Comparison of ENCODE assay signal across 1 cellular context in genomic region chr3:195181107-195181498, GRCh38.
TF ChIP-seq lines count a peak whose summit lies in the region.

No MANE protein-coding gene starts in this region.

TF ChIP-seq in H1, 55 proteins besides CTCF, POLR2A, EP300 and RAD21:
- TF ChIP-seq RBBP5 (IDR thresholded peaks at IDR 0.05; ENCODE audit: borderline replicate concordance, low read depth, low read length): no peak
- no peak for TF ChIP-seq SRF (IDR thresholded peaks at IDR 0.05; ENCODE audit: low read depth, low read length)
- TF ChIP-seq JUND (IDR thresholded peaks at IDR 0.05; ENCODE audit: low read length): no peak
- no peak for TF ChIP-seq CBX5 (IDR thresholded peaks at IDR 0.05; ENCODE audit: low read depth, low read length)
- TF ChIP-seq JUN (IDR thresholded peaks at IDR 0.05; ENCODE audit: low read depth, low read length): no peak
- no peak for TF ChIP-seq E2F6 (IDR thresholded peaks at IDR 0.05)
- TF ChIP-seq PHF8 (conservative IDR thresholded peaks at IDR 0.05; ENCODE audit: low read depth, low read length): no peak
- no peak for TF ChIP-seq CHD7 (IDR thresholded peaks at IDR 0.05; ENCODE audit: insufficient replicate concordance, low read length)
- TF ChIP-seq SP4 (IDR thresholded peaks at IDR 0.05; ENCODE audit: low read length): no peak
- TF ChIP-seq TAF1 (IDR thresholded peaks at IDR 0.05; ENCODE audit: low read depth, low read length): no peak
- no peak for TF ChIP-seq ATF3 (IDR thresholded peaks at IDR 0.05; ENCODE audit: insufficient read depth, low read depth, low read length)
- no peak for TF ChIP-seq CEBPB (IDR thresholded peaks at IDR 0.05; ENCODE audit: low read depth, low read length)
- TF ChIP-seq POU5F1 (IDR thresholded peaks at IDR 0.05; ENCODE audit: low read depth, low read length): no peak
- TF ChIP-seq BCL11A (IDR thresholded peaks at IDR 0.05; ENCODE audit: low read depth in 2 of 2, low read length in 2 of 2): no peak
- no peak for TF ChIP-seq KDM4A (IDR thresholded peaks at IDR 0.05; ENCODE audit: low read depth, low read length, severe bottlenecking)
- no peak for TF ChIP-seq ATF2 (IDR thresholded peaks at IDR 0.05; ENCODE audit: low read length)
- no peak for TF ChIP-seq MAX (IDR thresholded peaks at IDR 0.05)
- TF ChIP-seq TBP (IDR thresholded peaks at IDR 0.05; ENCODE audit: low read depth, low read length): no peak
TF ChIP-seq in H1: peak in this region for 0.
